ENCODE assay signal across 1 cellular context in genomic region chr13:44236370-44236769, GRCh38.
TF ChIP-seq lines count a peak whose summit lies in the region.

No MANE protein-coding gene starts in this region.

TF ChIP-seq in GM23338, 12 proteins besides CTCF, POLR2A, EP300 and RAD21 (continued from another document):
- no peak for TF ChIP-seq ZNF462 (CRISPR knock-in tag; IDR thresholded peaks at IDR 0.05)
- no peak for TF ChIP-seq EZH2phosphoT487 (IDR thresholded peaks at IDR 0.05; ENCODE audit: unreplicated experiment)
- TF ChIP-seq CREB1 (CRISPR knock-in tag; IDR thresholded peaks at IDR 0.05; ENCODE audit: low read depth): no peak
- no peak for TF ChIP-seq POLR2AphosphoS5 (IDR thresholded peaks at IDR 0.05; ENCODE audit: low read depth)
